ENCODE assay signal across 1 cellular context in the genomic region with DNA sequence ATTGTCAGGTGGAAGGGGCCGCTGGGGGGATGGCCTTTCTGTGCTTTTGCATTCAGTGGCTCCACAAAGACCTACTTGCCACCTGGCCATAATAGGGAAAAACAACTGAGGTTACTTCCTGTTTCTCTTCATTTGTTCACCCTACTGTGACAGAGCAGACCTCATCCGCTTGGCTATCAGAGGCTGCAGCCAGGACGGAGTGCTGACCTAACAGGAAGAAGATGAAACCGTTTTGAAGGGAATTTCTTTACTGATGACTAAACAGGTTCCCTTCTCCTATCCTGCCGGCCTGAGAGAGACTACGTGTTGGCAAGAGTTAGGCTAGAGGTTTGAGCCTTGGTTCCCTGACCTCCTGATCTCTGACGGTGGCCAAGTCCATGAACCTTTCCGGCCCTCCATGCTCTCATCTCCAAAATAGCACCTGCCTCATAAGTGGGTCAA.
TF ChIP-seq lines count a peak whose summit lies in the region.

No MANE protein-coding gene starts in this region.

TF ChIP-seq in K562, 482 proteins besides CTCF, POLR2A, EP300 and RAD21 (continued from another document and continues in another):
- TF ChIP-seq, protein P1, sequence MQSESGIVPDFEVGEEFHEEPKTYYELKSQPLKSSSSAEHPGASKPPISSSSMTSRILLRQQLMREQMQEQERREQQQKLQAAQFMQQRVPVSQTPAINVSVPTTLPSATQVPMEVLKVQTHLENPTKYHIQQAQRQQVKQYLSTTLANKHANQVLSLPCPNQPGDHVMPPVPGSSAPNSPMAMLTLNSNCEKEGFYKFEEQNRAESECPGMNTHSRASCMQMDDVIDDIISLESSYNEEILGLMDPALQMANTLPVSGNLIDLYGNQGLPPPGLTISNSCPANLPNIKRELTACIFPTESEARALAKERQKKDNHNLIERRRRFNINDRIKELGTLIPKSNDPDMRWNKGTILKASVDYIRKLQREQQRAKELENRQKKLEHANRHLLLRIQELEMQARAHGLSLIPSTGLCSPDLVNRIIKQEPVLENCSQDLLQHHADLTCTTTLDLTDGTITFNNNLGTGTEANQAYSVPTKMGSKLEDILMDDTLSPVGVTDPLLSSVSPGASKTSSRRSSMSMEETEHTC (IDR thresholded peaks at IDR 0.05): no peak
- TF ChIP-seq ARID1B (IDR thresholded peaks at IDR 0.05) (peak; percentile 51; the same call in 1 of the 2 replicates), ADNP (tag; IDR thresholded peaks at IDR 0.05) (no peak), HSF4 (CRISPR knock-in tag; IDR thresholded peaks at IDR 0.05; ENCODE audit: borderline replicate concordance) (no peak), SPI1 (IDR thresholded peaks at IDR 0.05; ENCODE audit: borderline replicate concordance, low read depth, low read length) (no peak), C11orf30 (IDR thresholded peaks at IDR 0.05; ENCODE audit: low read depth) (peak; percentile 66; the same call in 1 of the 2 replicates), CEBPG (CRISPR knock-in tag; IDR thresholded peaks at IDR 0.05) (no peak), CEBPG (tag; conservative IDR thresholded peaks at IDR 0.05 in 1 of 2, IDR thresholded peaks at IDR 0.05 in 1 of 2) (no peak), NR3C1 (CRISPR knock-in tag; IDR thresholded peaks at IDR 0.05) (no peak), L3MBTL2 (IDR thresholded peaks at IDR 0.05) (no peak; the same call in 1 of the 2 replicates), NFIC (IDR thresholded peaks at IDR 0.05) (no peak), TCF7L2 (IDR thresholded peaks at IDR 0.05; ENCODE audit: low read depth, low read length) (no peak), PTTG1 (tag; IDR thresholded peaks at IDR 0.05; ENCODE audit: low read depth) (no peak), NCOR1 (IDR thresholded peaks at IDR 0.05) (no peak), SRSF7 (optimal IDR thresholded peaks at IDR 0.05; ENCODE audit: low read depth, low read length) (no peak), FOSL1 (tag; conservative IDR thresholded peaks at IDR 0.05) (0 out of 2 replicates have a peak, but pooled peaks have one; percentile 28), SIRT6 (IDR thresholded peaks at IDR 0.05; ENCODE audit: low read depth, low read length) (no peak), ZNF165 (CRISPR knock-in tag; IDR thresholded peaks at IDR 0.05; ENCODE audit: borderline replicate concordance) (no peak), ATF7 (IDR thresholded peaks at IDR 0.05) (0 out of 2 replicates have a peak, but pooled peaks have one; percentile 32), LEF1 (IDR thresholded peaks at IDR 0.05) (no peak), POLR2AphosphoS2 (IDR thresholded peaks at IDR 0.05; ENCODE audit: low read length) (no peak), CHD1 (IDR thresholded peaks at IDR 0.05; ENCODE audit: low read length) (no peak), EWSR1 (IDR thresholded peaks at IDR 0.05; ENCODE audit: borderline replicate concordance, low read depth, partially characterized antibody) (no peak), ARID3A (IDR thresholded peaks at IDR 0.05; ENCODE audit: borderline replicate concordance, low read depth, low read length) (no peak), KLF1 (tag; IDR thresholded peaks at IDR 0.05) (no peak), TRIM24 (IDR thresholded peaks at IDR 0.05) (no peak), TAF7 (tag; IDR thresholded peaks at IDR 0.05) (no peak), ZKSCAN3 (CRISPR knock-in tag; IDR thresholded peaks at IDR 0.05) (no peak), HNRNPUL1 (IDR thresholded peaks at IDR 0.05; ENCODE audit: low read length) (no peak), HMGN3 (IDR thresholded peaks at IDR 0.05; ENCODE audit: borderline replicate concordance, extremely low read depth, insufficient read length, low read depth, low read length) (no peak), NR2C1 (IDR thresholded peaks at IDR 0.05) (no peak), NR2C1 (tag; IDR thresholded peaks at IDR 0.05) (0 out of 2 replicates have a peak, but pooled peaks have one; percentile 13), MAFF (IDR thresholded peaks at IDR 0.05; ENCODE audit: low read length) (no peak), HIVEP1 (CRISPR knock-in tag; IDR thresholded peaks at IDR 0.05) (no peak)
- TF ChIP-seq, protein P2, sequence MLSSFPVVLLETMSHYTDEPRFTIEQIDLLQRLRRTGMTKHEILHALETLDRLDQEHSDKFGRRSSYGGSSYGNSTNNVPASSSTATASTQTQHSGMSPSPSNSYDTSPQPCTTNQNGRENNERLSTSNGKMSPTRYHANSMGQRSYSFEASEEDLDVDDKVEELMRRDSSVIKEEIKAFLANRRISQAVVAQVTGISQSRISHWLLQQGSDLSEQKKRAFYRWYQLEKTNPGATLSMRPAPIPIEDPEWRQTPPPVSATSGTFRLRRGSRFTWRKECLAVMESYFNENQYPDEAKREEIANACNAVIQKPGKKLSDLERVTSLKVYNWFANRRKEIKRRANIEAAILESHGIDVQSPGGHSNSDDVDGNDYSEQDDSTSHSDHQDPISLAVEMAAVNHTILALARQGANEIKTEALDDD (IDR thresholded peaks at IDR 0.05): peak; percentile 64; the same call in 1 of the 2 replicates
- TF ChIP-seq, protein P3, sequence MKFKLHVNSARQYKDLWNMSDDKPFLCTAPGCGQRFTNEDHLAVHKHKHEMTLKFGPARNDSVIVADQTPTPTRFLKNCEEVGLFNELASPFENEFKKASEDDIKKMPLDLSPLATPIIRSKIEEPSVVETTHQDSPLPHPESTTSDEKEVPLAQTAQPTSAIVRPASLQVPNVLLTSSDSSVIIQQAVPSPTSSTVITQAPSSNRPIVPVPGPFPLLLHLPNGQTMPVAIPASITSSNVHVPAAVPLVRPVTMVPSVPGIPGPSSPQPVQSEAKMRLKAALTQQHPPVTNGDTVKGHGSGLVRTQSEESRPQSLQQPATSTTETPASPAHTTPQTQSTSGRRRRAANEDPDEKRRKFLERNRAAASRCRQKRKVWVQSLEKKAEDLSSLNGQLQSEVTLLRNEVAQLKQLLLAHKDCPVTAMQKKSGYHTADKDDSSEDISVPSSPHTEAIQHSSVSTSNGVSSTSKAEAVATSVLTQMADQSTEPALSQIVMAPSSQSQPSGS (CRISPR knock-in tag; IDR thresholded peaks at IDR 0.05): no peak
- TF ChIP-seq, protein P4, sequence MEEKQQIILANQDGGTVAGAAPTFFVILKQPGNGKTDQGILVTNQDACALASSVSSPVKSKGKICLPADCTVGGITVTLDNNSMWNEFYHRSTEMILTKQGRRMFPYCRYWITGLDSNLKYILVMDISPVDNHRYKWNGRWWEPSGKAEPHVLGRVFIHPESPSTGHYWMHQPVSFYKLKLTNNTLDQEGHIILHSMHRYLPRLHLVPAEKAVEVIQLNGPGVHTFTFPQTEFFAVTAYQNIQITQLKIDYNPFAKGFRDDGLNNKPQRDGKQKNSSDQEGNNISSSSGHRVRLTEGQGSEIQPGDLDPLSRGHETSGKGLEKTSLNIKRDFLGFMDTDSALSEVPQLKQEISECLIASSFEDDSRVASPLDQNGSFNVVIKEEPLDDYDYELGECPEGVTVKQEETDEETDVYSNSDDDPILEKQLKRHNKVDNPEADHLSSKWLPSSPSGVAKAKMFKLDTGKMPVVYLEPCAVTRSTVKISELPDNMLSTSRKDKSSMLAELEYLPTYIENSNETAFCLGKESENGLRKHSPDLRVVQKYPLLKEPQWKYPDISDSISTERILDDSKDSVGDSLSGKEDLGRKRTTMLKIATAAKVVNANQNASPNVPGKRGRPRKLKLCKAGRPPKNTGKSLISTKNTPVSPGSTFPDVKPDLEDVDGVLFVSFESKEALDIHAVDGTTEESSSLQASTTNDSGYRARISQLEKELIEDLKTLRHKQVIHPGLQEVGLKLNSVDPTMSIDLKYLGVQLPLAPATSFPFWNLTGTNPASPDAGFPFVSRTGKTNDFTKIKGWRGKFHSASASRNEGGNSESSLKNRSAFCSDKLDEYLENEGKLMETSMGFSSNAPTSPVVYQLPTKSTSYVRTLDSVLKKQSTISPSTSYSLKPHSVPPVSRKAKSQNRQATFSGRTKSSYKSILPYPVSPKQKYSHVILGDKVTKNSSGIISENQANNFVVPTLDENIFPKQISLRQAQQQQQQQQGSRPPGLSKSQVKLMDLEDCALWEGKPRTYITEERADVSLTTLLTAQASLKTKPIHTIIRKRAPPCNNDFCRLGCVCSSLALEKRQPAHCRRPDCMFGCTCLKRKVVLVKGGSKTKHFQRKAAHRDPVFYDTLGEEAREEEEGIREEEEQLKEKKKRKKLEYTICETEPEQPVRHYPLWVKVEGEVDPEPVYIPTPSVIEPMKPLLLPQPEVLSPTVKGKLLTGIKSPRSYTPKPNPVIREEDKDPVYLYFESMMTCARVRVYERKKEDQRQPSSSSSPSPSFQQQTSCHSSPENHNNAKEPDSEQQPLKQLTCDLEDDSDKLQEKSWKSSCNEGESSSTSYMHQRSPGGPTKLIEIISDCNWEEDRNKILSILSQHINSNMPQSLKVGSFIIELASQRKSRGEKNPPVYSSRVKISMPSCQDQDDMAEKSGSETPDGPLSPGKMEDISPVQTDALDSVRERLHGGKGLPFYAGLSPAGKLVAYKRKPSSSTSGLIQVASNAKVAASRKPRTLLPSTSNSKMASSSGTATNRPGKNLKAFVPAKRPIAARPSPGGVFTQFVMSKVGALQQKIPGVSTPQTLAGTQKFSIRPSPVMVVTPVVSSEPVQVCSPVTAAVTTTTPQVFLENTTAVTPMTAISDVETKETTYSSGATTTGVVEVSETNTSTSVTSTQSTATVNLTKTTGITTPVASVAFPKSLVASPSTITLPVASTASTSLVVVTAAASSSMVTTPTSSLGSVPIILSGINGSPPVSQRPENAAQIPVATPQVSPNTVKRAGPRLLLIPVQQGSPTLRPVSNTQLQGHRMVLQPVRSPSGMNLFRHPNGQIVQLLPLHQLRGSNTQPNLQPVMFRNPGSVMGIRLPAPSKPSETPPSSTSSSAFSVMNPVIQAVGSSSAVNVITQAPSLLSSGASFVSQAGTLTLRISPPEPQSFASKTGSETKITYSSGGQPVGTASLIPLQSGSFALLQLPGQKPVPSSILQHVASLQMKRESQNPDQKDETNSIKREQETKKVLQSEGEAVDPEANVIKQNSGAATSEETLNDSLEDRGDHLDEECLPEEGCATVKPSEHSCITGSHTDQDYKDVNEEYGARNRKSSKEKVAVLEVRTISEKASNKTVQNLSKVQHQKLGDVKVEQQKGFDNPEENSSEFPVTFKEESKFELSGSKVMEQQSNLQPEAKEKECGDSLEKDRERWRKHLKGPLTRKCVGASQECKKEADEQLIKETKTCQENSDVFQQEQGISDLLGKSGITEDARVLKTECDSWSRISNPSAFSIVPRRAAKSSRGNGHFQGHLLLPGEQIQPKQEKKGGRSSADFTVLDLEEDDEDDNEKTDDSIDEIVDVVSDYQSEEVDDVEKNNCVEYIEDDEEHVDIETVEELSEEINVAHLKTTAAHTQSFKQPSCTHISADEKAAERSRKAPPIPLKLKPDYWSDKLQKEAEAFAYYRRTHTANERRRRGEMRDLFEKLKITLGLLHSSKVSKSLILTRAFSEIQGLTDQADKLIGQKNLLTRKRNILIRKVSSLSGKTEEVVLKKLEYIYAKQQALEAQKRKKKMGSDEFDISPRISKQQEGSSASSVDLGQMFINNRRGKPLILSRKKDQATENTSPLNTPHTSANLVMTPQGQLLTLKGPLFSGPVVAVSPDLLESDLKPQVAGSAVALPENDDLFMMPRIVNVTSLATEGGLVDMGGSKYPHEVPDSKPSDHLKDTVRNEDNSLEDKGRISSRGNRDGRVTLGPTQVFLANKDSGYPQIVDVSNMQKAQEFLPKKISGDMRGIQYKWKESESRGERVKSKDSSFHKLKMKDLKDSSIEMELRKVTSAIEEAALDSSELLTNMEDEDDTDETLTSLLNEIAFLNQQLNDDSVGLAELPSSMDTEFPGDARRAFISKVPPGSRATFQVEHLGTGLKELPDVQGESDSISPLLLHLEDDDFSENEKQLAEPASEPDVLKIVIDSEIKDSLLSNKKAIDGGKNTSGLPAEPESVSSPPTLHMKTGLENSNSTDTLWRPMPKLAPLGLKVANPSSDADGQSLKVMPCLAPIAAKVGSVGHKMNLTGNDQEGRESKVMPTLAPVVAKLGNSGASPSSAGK (IDR thresholded peaks at IDR 0.05): no peak
- TF ChIP-seq, protein P5, sequence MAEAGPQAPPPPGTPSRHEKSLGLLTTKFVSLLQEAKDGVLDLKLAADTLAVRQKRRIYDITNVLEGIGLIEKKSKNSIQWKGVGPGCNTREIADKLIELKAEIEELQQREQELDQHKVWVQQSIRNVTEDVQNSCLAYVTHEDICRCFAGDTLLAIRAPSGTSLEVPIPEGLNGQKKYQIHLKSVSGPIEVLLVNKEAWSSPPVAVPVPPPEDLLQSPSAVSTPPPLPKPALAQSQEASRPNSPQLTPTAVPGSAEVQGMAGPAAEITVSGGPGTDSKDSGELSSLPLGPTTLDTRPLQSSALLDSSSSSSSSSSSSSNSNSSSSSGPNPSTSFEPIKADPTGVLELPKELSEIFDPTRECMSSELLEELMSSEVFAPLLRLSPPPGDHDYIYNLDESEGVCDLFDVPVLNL (CRISPR knock-in tag; IDR thresholded peaks at IDR 0.05; ENCODE audit: low read depth): no peak
- TF ChIP-seq, protein P6, sequence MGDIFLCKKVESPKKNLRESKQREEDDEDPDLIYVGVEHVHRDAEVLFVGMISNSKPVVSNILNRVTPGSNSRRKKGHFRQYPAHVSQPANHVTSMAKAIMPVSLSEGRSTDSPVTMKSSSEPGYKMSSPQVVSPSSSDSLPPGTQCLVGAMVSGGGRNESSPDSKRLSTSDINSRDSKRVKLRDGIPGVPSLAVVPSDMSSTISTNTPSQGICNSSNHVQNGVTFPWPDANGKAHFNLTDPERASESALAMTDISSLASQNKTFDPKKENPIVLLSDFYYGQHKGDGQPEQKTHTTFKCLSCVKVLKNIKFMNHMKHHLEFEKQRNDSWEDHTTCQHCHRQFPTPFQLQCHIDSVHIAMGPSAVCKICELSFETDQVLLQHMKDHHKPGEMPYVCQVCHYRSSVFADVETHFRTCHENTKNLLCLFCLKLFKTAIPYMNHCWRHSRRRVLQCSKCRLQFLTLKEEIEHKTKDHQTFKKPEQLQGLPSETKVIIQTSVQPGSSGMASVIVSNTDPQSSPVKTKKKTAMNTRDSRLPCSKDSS (IDR thresholded peaks at IDR 0.05; ENCODE audit: low read depth, partially characterized antibody): no peak
